Comparison of ENCODE assay signal across 7 cellular contexts in the genomic region with DNA sequence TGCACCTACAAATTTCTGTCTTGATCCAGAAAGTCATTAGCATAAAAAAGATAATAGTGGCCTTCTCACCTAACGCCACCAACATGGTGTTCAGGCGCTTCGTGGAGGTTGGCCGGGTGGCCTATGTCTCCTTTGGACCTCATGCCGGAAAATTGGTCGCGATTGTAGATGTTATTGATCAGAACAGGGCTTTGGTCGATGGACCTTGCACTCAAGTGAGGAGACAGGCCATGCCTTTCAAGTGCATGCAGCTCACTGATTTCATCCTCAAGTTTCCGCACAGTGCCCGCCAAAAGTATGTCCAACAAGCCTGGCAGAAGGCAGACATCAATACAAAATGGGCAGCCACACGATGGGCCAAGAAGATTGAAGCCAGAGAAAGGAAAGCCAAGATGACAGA. TPM values are rescaled to one million over a fixed set of nuclear protein-coding genes. Genes with fewer than 3 reads are reported as not detected.
A peak's percentile ranks its signal among the peaks of the same experiment; 100 is the strongest.
DNase-seq lines count a peak whose midpoint lies in the region; ATAC-seq, FAIRE-seq and TF ChIP-seq lines count a peak whose summit lies in the region.
"Not testable (repeated sequence)": the region's sequence is repeated elsewhere in the genome, so short reads cannot be mapped to it uniquely, and the experiment has no call there.
"Had no signal": no experiment of that assay in that cellular context is flagged by ENCODE, and none has a peak within 500 bp of the region (broad histone marks: within the 10 kb centered on the region; RNA-seq: fewer than 3 reads in every experiment).

No MANE protein-coding gene starts in this region.

- not testable (repeated sequence) for H3K9me1 ChIP-seq in endothelial cell of umbilical vein (replicated peaks; ENCODE audit: control insufficient read depth, extremely low read depth, insufficient read depth, low read length)

- ATAC-seq in HepG2 = not testable (repeated sequence)

- 75% methylated on average over 11 of the region's 11 CpGs for WGBS in HepG2 (ENCODE audit: low lambda C conversion rate)

- not testable (repeated sequence) for H3K27ac Mint-ChIP-seq in Caco-2 (ENCODE audit: unreplicated experiment)
- H3K27ac Mint-ChIP-seq in neural progenitor cell = peak overlapping the region; percentile 14

- H3K9me3 ChIP-seq in Caco-2; endothelial cell of umbilical vein (replicated peaks; ENCODE audit: control insufficient read depth, insufficient read depth, low read length); HepG2 (ENCODE audit: low read length); neural progenitor cell (ENCODE audit: low read depth): not testable (repeated sequence)

- peaks cover 41% of the 10 kb centered on the region for H3K4me1 ChIP-seq in Caco-2
- H3K4me1 ChIP-seq in endothelial cell of umbilical vein (ENCODE audit: control insufficient read depth, extremely low read depth, insufficient read depth, low read length); neural progenitor cell: not testable (repeated sequence)
- H3K4me1 ChIP-seq in HepG2 (ENCODE audit: insufficient read depth, low read length) = peaks cover 75% of the 10 kb centered on the region

- H3K4me3 ChIP-seq in Caco-2 (ENCODE audit: low read depth, low read length); endothelial cell of umbilical vein (replicated peaks in 1 of 3; ENCODE audit: insufficient read depth in 1 of 3, low read depth in 1 of 3, low read length in 3 of 3); HepG2 (replicated peaks in 1 of 3; ENCODE audit: insufficient read depth in 1 of 3, low read depth in 2 of 3, low read length in 3 of 3); neural progenitor cell: not testable (repeated sequence)

- not testable (repeated sequence) for H3K79me2 ChIP-seq in endothelial cell of umbilical vein (ENCODE audit: control insufficient read depth, insufficient read depth, low read length); HepG2 (ENCODE audit: insufficient read depth, low read length); neural progenitor cell (ENCODE audit: low read depth)

- not testable (repeated sequence) for H2AFZ ChIP-seq in endothelial cell of umbilical vein (ENCODE audit: low read depth, low read length); HepG2 (ENCODE audit: low read length); neural progenitor cell (replicated peaks)

- CTCF ChIA-PET in Caco-2 (lab: Charles Lee); endothelial cell of umbilical vein (lab: Charles Lee); HepG2 (lab: Yijun Ruan, JAX; ENCODE audit: low intra/inter-chr PET ratio, low total read pairs): not testable (repeated sequence)

- not testable (repeated sequence) for TF ChIP-seq EP300 in HepG2 (IDR thresholded peaks at IDR 0.05; ENCODE audit: low read depth in 2 of 2, low read length in 2 of 2); HepG2 (CRISPR knock-in tag; IDR thresholded peaks at IDR 0.05; ENCODE audit: borderline replicate concordance)

- not testable (repeated sequence) for H3F3A ChIP-seq in neural progenitor cell (ENCODE audit: low read depth)

- H4K20me1 ChIP-seq in endothelial cell of umbilical vein (replicated peaks; ENCODE audit: control insufficient read depth, extremely low read depth, insufficient read depth, low read length); HepG2 (ENCODE audit: insufficient read depth, low read length); neural progenitor cell (ENCODE audit: low read depth): not testable (repeated sequence)

- TF ChIP-seq CTCF in Caco-2 (IDR thresholded peaks at IDR 0.05; ENCODE audit: insufficient read depth in 1 of 2, low read depth in 1 of 2, low read length in 1 of 2, severe bottlenecking in 1 of 2, unreplicated experiment in 1 of 2); VCaP (conservative IDR thresholded peaks at IDR 0.05); endothelial cell of umbilical vein (IDR thresholded peaks at IDR 0.05; ENCODE audit: extremely low read depth in 1 of 2, insufficient read depth in 1 of 2, low read depth in 1 of 2, low read length in 2 of 2); HepG2 (CRISPR knock-in tag; IDR thresholded peaks at IDR 0.05); neural progenitor cell (IDR thresholded peaks at IDR 0.05): not testable (repeated sequence)

- intact Hi-C loops in Caco-2 (cut with micrococcal nuclease; ENCODE audit: unreplicated experiment); endothelial cell of umbilical vein (cut with micrococcal nuclease); HepG2 (cut with micrococcal nuclease; ENCODE audit: unreplicated experiment): not testable (repeated sequence)

- DNase-seq in Caco-2; HTR-8/SVneo (ENCODE audit: insufficient read length, low spot score); endothelial cell of umbilical vein (ENCODE audit: low read depth, low spot score); HepG2 (ENCODE audit: low spot score); neural progenitor cell (ENCODE audit: low spot score): not testable (repeated sequence)

- H3K36me3 Mint-ChIP-seq in Caco-2 (ENCODE audit: insufficient read depth, unreplicated experiment); neural progenitor cell: not testable (repeated sequence)

- H3K4me2 ChIP-seq in endothelial cell of umbilical vein (ENCODE audit: insufficient read depth, low read length); HepG2 (ENCODE audit: low read depth, low read length); neural progenitor cell: not testable (repeated sequence)

- TF ChIP-seq POLR2A in endothelial cell of umbilical vein (IDR thresholded peaks at IDR 0.05; ENCODE audit: low read depth, low read length); HepG2 (IDR thresholded peaks at IDR 0.05; ENCODE audit: insufficient read depth in 1 of 2, low read depth in 2 of 2, low read length in 2 of 2): not testable (repeated sequence)

- dilution Hi-C loops in endothelial cell of umbilical vein (cut with MboI; ENCODE audit: extremely low pct_ligation_motif_present, low sequenced_read_pairs) = not testable (repeated sequence)

- in situ Hi-C loops in HepG2 (cut with HindIII; ENCODE audit: extremely low pct_ligation_motif_present, low pct_unique_long_range_greater_than_20kb) = not testable (repeated sequence)

- BruUV-seq in Caco-2 (replicated peaks; lab: Mats Ljungman, UMichigan) = TSS peak; percentile 61
- not testable (repeated sequence) for BruUV-seq in endothelial cell of umbilical vein (replicated peaks; lab: Mats Ljungman, UMichigan); HepG2 (replicated peaks; lab: Mats Ljungman, UMichigan)

- FAIRE-seq in HTR-8/SVneo (lab: Jason Lieb, UNC) = peak; percentile 72
- peak; percentile 4 for FAIRE-seq in endothelial cell of umbilical vein (lab: Jason Lieb, UNC)
- FAIRE-seq in HepG2 (lab: Jason Lieb, UNC) = not testable (repeated sequence)

- H3K27ac ChIP-seq in VCaP = peak overlapping the region; percentile 88
- H3K27ac ChIP-seq in endothelial cell of umbilical vein (ENCODE audit: insufficient read depth, low read depth, low read length); HepG2 (ENCODE audit: extremely low read length, insufficient read depth, low read length); neural progenitor cell: not testable (repeated sequence)

- not testable (repeated sequence) for H3K4me3 Mint-ChIP-seq in Caco-2 (ENCODE audit: unreplicated experiment); neural progenitor cell

- not testable (repeated sequence) for H3K9me3 Mint-ChIP-seq in Caco-2 (ENCODE audit: unreplicated experiment); neural progenitor cell

- POLR2A ChIA-PET in Caco-2 (lab: Charles Lee) (interaction anchor here (0.7 kb wide), 1 partner anchor 132 kb away, joined by 6 read pairs; no protein-coding TSS in a partner anchor), HepG2 (lab: Yijun Ruan, JAX) (interaction anchor here (1.3 kb wide), 1 partner anchor 34 kb away, joined by 4 read pairs; no protein-coding TSS in a partner anchor)
- POLR2A ChIA-PET in endothelial cell of umbilical vein (lab: Charles Lee) = not testable (repeated sequence)

- not testable (repeated sequence) for H3K27me3 ChIP-seq in Caco-2 (replicated peaks; ENCODE audit: control insufficient read depth, insufficient read depth, low read length); endothelial cell of umbilical vein (ENCODE audit: control insufficient read depth in 2 of 2, insufficient read depth in 2 of 2, low read length in 2 of 2); HepG2 (ENCODE audit: control insufficient read depth in 1 of 2, insufficient read depth in 2 of 2, low read length in 2 of 2); neural progenitor cell

- not testable (repeated sequence) for TF ChIP-seq RAD21 in HepG2 (CRISPR knock-in tag; IDR thresholded peaks at IDR 0.05)

- H3K36me3 ChIP-seq in Caco-2 (ENCODE audit: control insufficient read depth, insufficient read depth, low read length); endothelial cell of umbilical vein (ENCODE audit: control insufficient read depth in 2 of 2, extremely low read depth in 1 of 2, insufficient read depth in 2 of 2, low read length in 2 of 2); HepG2 (replicated peaks in 1 of 2; ENCODE audit: control insufficient read depth in 1 of 2, insufficient read depth in 2 of 2, low read length in 2 of 2); neural progenitor cell: not testable (repeated sequence)

- not testable (repeated sequence) for H3K9ac ChIP-seq in endothelial cell of umbilical vein (replicated peaks; ENCODE audit: extremely low read depth, insufficient read depth, low read length); HepG2 (ENCODE audit: insufficient read depth, low read depth, low read length); neural progenitor cell

- not testable (repeated sequence) for H3K27me3 Mint-ChIP-seq in Caco-2 (ENCODE audit: insufficient read depth, unreplicated experiment); neural progenitor cell (ENCODE audit: insufficient read depth, low read depth)

- H3K4me1 Mint-ChIP-seq in Caco-2 (ENCODE audit: low read depth, unreplicated experiment) = peaks cover 30% of the 10 kb centered on the region
- not testable (repeated sequence) for H3K4me1 Mint-ChIP-seq in neural progenitor cell

RNA-seq across cellular contexts. Expression of gene PPM1H, which starts 30.3 kb away (rescaled TPM):
- total RNA-seq in Caco-2 (2022) (145 and 151 TPM in 2 replicates), endothelial cell of umbilical vein (4.9 and 7.2 TPM in 2 replicates), HepG2 (2016; rRNA removed; fragmentation: Illumina TruSeq; extraction: Trizol) (38.1 and 42.0 TPM in 2 replicates), neural progenitor cell (ENCODE audit: low replicate concordance) (3.5 and 4.6 TPM in 2 replicates)
- polyA plus RNA-seq in endothelial cell of umbilical vein (1.0 and 1.1 TPM in 2 replicates), HepG2 (2011; rRNA removed) (16.9 and 29.1 TPM in 2 replicates)
- polyA plus RNA-seq in endothelial cell of umbilical vein (2011; cell fraction: cytosol; rRNA removed) = 0.67 and 0.97 TPM in 2 replicates
- 1.1 and 1.3 TPM in 2 replicates for polyA plus RNA-seq in endothelial cell of umbilical vein (2011; cell fraction: nucleus; rRNA removed)
- polyA plus RNA-seq in endothelial cell of umbilical vein (2012) = 0.18 and 0.55 TPM in 2 replicates
- polyA minus RNA-seq in endothelial cell of umbilical vein = 3.0 and 4.1 TPM in 2 replicates
- polyA minus RNA-seq in endothelial cell of umbilical vein (2011; cell fraction: cytosol; rRNA and poly(A)+ RNA removed) = 7.9 TPM
- polyA minus RNA-seq in endothelial cell of umbilical vein (2011; cell fraction: nucleus; rRNA and poly(A)+ RNA removed) = 2.3 and 6.0 TPM in 2 replicates
- 3.3 and 5.2 TPM in 2 replicates for total RNA-seq in HepG2 (2016; cell fraction: cytosol; rRNA removed; fragmentation: Illumina TruSeq; extraction: Trizol; ENCODE audit: low read depth)
- 35.2 and 37.3 TPM in 2 replicates for total RNA-seq in HepG2 (2016; cell fraction: insoluble cytoplasmic fraction; rRNA removed; fragmentation: Illumina TruSeq; extraction: Trizol)
- total RNA-seq in HepG2 (2016; cell fraction: membrane; rRNA removed; fragmentation: Illumina TruSeq; extraction: Trizol) = 19.9 and 22.6 TPM in 2 replicates
- 29.6 and 34.5 TPM in 2 replicates for total RNA-seq in HepG2 (2016; cell fraction: nucleus; rRNA removed; fragmentation: Illumina TruSeq; extraction: Trizol)
- 19.3 and 19.9 TPM in 2 replicates for polyA plus RNA-seq in HepG2 (2011; cell fraction: cytosol; rRNA removed)
- polyA plus RNA-seq in HepG2 (2011; cell fraction: nucleus; rRNA removed) = 19.8 and 26.0 TPM in 2 replicates
- 9.9 and 26.1 TPM in 2 replicates for polyA plus RNA-seq in HepG2 (2012)
- polyA plus RNA-seq in HepG2 (2016; cell fraction: cytosol; fragmentation: Illumina TruSeq; extraction: Trizol; ENCODE audit: low read depth) = 1.6 and 1.8 TPM in 2 replicates
- polyA plus RNA-seq in HepG2 (2016; cell fraction: insoluble cytoplasmic fraction; fragmentation: Illumina TruSeq; extraction: Trizol; ENCODE audit: low read depth) = 32.1 and 32.9 TPM in 2 replicates
- polyA plus RNA-seq in HepG2 (2016; cell fraction: membrane; fragmentation: Illumina TruSeq; extraction: Trizol; ENCODE audit: low read depth) = 8.9 and 10.6 TPM in 2 replicates
- 24.8 and 26.5 TPM in 2 replicates for polyA plus RNA-seq in HepG2 (2016; cell fraction: nucleus; fragmentation: Illumina TruSeq; extraction: Trizol; ENCODE audit: insufficient read depth, low read depth)
- 8.3 and 68.0 TPM in 2 replicates for polyA minus RNA-seq in HepG2 (2011; rRNA and poly(A)+ RNA removed; ENCODE audit: low replicate concordance)
- 32.6 and 42.5 TPM in 2 replicates for polyA minus RNA-seq in HepG2 (2011; cell fraction: cytosol; rRNA and poly(A)+ RNA removed)
- 39.3 and 42.1 TPM in 2 replicates for polyA minus RNA-seq in HepG2 (2011; cell fraction: nucleus; rRNA and poly(A)+ RNA removed)
- polyA plus RNA-seq: CD4-positive, alpha-beta memory T cell had no signal
